Comparison of ENCODE assay signal across 8 cellular contexts in genomic region chr15:78872972-78873795, GRCh38. TPM values are rescaled to one million over a fixed set of nuclear protein-coding genes. Genes with fewer than 3 reads are reported as not detected.
DNase-seq lines count a peak whose midpoint lies in the region; TF ChIP-seq lines count a peak whose summit lies in the region.

No MANE protein-coding gene starts in this region.

- TF ChIP-seq CTCF in RWPE1 (conservative IDR thresholded peaks at IDR 0.05; ENCODE audit: low read depth) (peak; percentile 66), foreskin fibroblast (IDR thresholded peaks at IDR 0.05; ENCODE audit: low read depth, low read length) (peak; percentile 58)

- CTCF ChIA-PET in RWPE1 (lab: Yijun Ruan, JAX) = interaction anchor here (0.5 to 1.4 kb wide), 4 partner anchors 10 to 176 kb away, joined by 3 to 8 read pairs (median 6); no protein-coding TSS in a partner anchor

- H3K4me3 ChIP-seq in foreskin fibroblast (ENCODE audit: low read depth in 1 of 2, low read length in 2 of 2) = peak overlapping the region; percentile 99 to 100
- peak overlapping the region; percentile 62 for H3K4me3 ChIP-seq in neuron (ENCODE audit: low read length)
- H3K4me3 ChIP-seq in stomach smooth muscle (ENCODE audit: low read length in 2 of 2) = peak overlapping the region; percentile 92 to 98

- peaks cover 25% of the 10 kb centered on the region for H3K4me1 ChIP-seq in neuron (ENCODE audit: insufficient read depth, low read length)
- H3K4me1 ChIP-seq in stomach smooth muscle (ENCODE audit: control insufficient read depth, insufficient read depth, low read length) = peaks cover 19% of the 10 kb centered on the region

- H3K36me3 ChIP-seq in neuron (ENCODE audit: insufficient read depth, low read length) (peaks cover 1% of the 10 kb centered on the region), stomach smooth muscle (ENCODE audit: control insufficient read depth in 2 of 2, insufficient read depth in 2 of 2, low read length in 2 of 2) (no peaks in the 10 kb centered on the region)

- no peak overlapping the region for H2AFZ ChIP-seq in neuron (ENCODE audit: low read depth, low read length)

- H3K9me3 ChIP-seq in neuron (ENCODE audit: low read length) = no peaks in the 10 kb centered on the region
- H3K9me3 ChIP-seq in stomach smooth muscle (ENCODE audit: control insufficient read depth in 2 of 2, low read length in 2 of 2) = no peaks in the 10 kb centered on the region

- no peaks in the 10 kb centered on the region for H3K27me3 ChIP-seq in neuron (ENCODE audit: insufficient read depth, low read length)
- H3K27me3 ChIP-seq in stomach smooth muscle (ENCODE audit: control insufficient read depth in 1 of 2, insufficient read depth in 2 of 2, low read length in 2 of 2) = no peaks in the 10 kb centered on the region

- H3K27ac ChIP-seq in RWPE1 = peak overlapping the region; percentile 99
- peak overlapping the region; percentile 100 for H3K27ac ChIP-seq in stomach smooth muscle (ENCODE audit: low read length)

- POLR2A ChIA-PET in RWPE1 (lab: Yijun Ruan, JAX; ENCODE audit: low non-redundant PET) = no interaction called here

- peak overlapping the region; percentile 100 for H3K9ac ChIP-seq in stomach smooth muscle (ENCODE audit: low read length in 2 of 2)

- DNase-seq in ELR (ENCODE audit: low read depth) (peak; percentile 94), H4 (ENCODE audit: low spot score) (peak; percentile 94), LoVo (ENCODE audit: low spot score) (peak; percentile 97), RWPE1 (ENCODE audit: low spot score) (peak; percentile 76), activated gamma-delta T cell (lab: John Stamatoyannopoulos, UW) (peak; percentile 73), foreskin fibroblast (peak; percentile 90 to 97)

RNA-seq across cellular contexts. Expression of gene MORF4L1, which starts 0.5 kb away (rescaled TPM):
- 382 and 419 TPM in 2 replicates for total RNA-seq in H4 (2014; rRNA removed; shearing (Covaris generic))

Comparison
In these comparisons a context has a peak if more than half of its experiments do, and no peak if none do; other contexts are left out.
1. Peak in every context shown above with its lines: DNase-seq, H3K4me3 ChIP-seq and H3K27ac ChIP-seq.